ENCODE assay signal across 35 cellular contexts in the genomic region with DNA sequence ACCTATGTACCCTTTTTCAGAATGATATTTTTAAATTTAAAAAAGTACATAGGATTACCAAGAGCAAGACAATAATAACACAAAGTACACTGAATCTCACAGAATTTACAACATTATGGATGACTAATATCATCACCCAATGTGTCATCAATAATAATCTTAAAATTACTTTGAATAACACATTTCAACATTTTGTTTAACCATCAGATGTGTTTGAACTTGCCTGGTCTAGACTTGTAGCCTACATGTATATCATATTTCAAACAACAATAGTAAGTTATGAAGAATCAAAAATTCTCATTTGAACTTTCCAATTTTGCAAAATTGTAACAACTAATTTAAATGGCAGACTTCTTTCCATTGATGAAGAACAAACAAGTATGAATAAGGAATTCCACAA. TPM values are rescaled to one million over a fixed set of nuclear protein-coding genes. Genes with fewer than 3 reads are reported as not detected.
"Had no signal": no experiment of that assay in that cellular context is flagged by ENCODE, and none has a peak within 500 bp of the region (broad histone marks: within the 10 kb centered on the region; RNA-seq: fewer than 3 reads in every experiment).

No MANE protein-coding gene starts in this region.

- H3K27me3 ChIP-seq: adrenal gland, body of pancreas, brain microvascular endothelial cell had no signal

- DNase-seq: activated B cell treated with CpG ODN at 0.5 μM for 24 hours; activated CD4-positive, alpha-beta memory T cell treated with anti-CD3 and anti-CD28 coated beads for 36 hours; activated CD4-positive, alpha-beta T cell treated with anti-CD3 and anti-CD28 coated beads for 4 hours; activated CD4-positive, alpha-beta T cell treated with anti-CD3 and anti-CD28 coated beads, Interleukin-2, amount 10 ng/mL, durations not matched to agents 24 days and 14 days; activated CD4-positive, alpha-beta T cell treated with anti-CD3 and anti-CD28 coated beads, Interleukin-2, amount 50 U/mL, for 1 hour; activated CD4-positive, alpha-beta T cell treated with anti-CD3 and anti-CD28 coated beads, Interleukin-2, amount 50 U/mL, for 4 hours; activated CD4-positive, CD25-positive, alpha-beta regulatory T cell treated with anti-CD3 and anti-CD28 coated beads, Interleukin-2, amount 50 U/mL, for 72 hours; activated CD8-positive, alpha-beta memory T cell treated with anti-CD3 and anti-CD28 coated beads, Interleukin-2, amount 50 U/mL, for 4 hours; activated CD8-positive, alpha-beta T cell treated with anti-CD3 and anti-CD28 coated beads for 36 hours; activated effector memory CD4-positive, alpha-beta T cell treated with anti-CD3 and anti-CD28 coated beads, Interleukin-2, amount 50 U/mL, for 16 hours; activated gamma-delta T cell treated with Interleukin-2 at 50 U/mL for 16 hours; activated naive CD4-positive, alpha-beta T cell; activated naive CD4-positive, alpha-beta T cell treated with anti-CD3 and anti-CD28 coated beads for 36 hours; activated naive CD4-positive, alpha-beta T cell treated with anti-CD3 and anti-CD28 coated beads, Interleukin-2, amount 50 U/mL, for 16 hours; activated naive CD8-positive, alpha-beta T cell treated with anti-CD3 and anti-CD28 coated beads for 36 hours; activated T-cell treated with anti-CD3 and anti-CD28 coated beads for 4 hours; activated T-cell treated with anti-CD3 and anti-CD28 coated beads, Interleukin-2, amount 50 U/mL, for 1 hour; activated T-cell treated with anti-CD3 and anti-CD28 coated beads, Interleukin-2, amount 50 U/mL, for 4 hours; activated T-cell treated with anti-CD3 and anti-CD28 coated beads, Interleukin-2, amount 50 U/mL, for 72 hours; adrenal gland; amniotic stem cell; aorta; body of pancreas; brain microvascular endothelial cell; central memory CD4-positive, alpha-beta T cell; T-helper 1 cell; T-helper 2 cell; T-helper 9 cell had no signal

- H3K4me1 ChIP-seq: adrenal gland, body of pancreas had no signal

- H3K4me3 ChIP-seq: adrenal gland, body of pancreas had no signal

- H3K36me3 ChIP-seq: adrenal gland, brain microvascular endothelial cell had no signal

- ATAC-seq: activated CD8-positive, alpha-beta T cell treated with anti-CD3 and anti-CD28 coated beads for 36 hours; activated naive CD4-positive, alpha-beta T cell treated with anti-CD3 and anti-CD28 coated beads, Interleukin-2, amount 50 U/mL, for 72 hours; activated T-cell treated with anti-CD3 and anti-CD28 coated beads, Interleukin-2, amount 50 U/mL, for 4 hours; activated T-cell treated with anti-CD3 and anti-CD28 coated beads, Interleukin-2, amount 50 U/mL, for 72 hours; activated T-helper 17 cell treated with anti-CD3 and anti-CD28 coated beads, Interleukin-2, amount 50 U/mL, for 72 hours; body of pancreas had no signal

- H3K9me3 ChIP-seq: adrenal gland, body of pancreas had no signal

- FAIRE-seq: astrocyte, TTC549 had no signal

- H3K27ac ChIP-seq: adrenal gland, body of pancreas, brain microvascular endothelial cell, VCaP had no signal

RNA-seq across cellular contexts. Expression of gene LRRC3B, which starts 15.1 kb away (rescaled TPM):
- total RNA-seq: activated B cell treated with CpG ODN at 0.5 μM for 24 hours; activated CD4-positive, alpha-beta memory T cell treated with anti-CD3 and anti-CD28 coated beads for 36 hours; activated CD4-positive, alpha-beta T cell treated with anti-CD3 and anti-CD28 coated beads, Interleukin-2, amount 10 ng/mL, durations not matched to agents 24 days and 14 days; activated CD8-positive, alpha-beta memory T cell treated with anti-CD3 and anti-CD28 coated beads for 36 hours; activated CD8-positive, alpha-beta T cell treated with anti-CD3 and anti-CD28 coated beads for 36 hours; activated naive CD4-positive, alpha-beta T cell treated with anti-CD3 and anti-CD28 coated beads for 36 hours; activated naive CD4-positive, alpha-beta T cell treated with anti-CD3 and anti-CD28 coated beads, Interleukin-2, amount 50 U/mL, for 72 hours; activated naive CD8-positive, alpha-beta T cell treated with anti-CD3 and anti-CD28 coated beads for 36 hours; activated T-cell treated with anti-CD3 and anti-CD28 coated beads, Interleukin-2, amount 50 U/mL, for 4 hours; activated T-cell treated with anti-CD3 and anti-CD28 coated beads, Interleukin-2, amount 50 U/mL, for 72 hours; activated T-helper 1 cell treated with anti-CD3 and anti-CD28 coated beads, Interleukin-12 subunit alpha, Interleukin-12 subunit beta, Interleukin-2, Interleukin-4 antibody, amounts not matched to agents 30 ng/mL and 10 ng/mL and 1 ng/mL, durations not matched to agents 14 hours and 24 hours and 36 hours; body of pancreas had no signal
- polyA plus RNA-seq: aorta had no signal
